In the genomic region with DNA sequence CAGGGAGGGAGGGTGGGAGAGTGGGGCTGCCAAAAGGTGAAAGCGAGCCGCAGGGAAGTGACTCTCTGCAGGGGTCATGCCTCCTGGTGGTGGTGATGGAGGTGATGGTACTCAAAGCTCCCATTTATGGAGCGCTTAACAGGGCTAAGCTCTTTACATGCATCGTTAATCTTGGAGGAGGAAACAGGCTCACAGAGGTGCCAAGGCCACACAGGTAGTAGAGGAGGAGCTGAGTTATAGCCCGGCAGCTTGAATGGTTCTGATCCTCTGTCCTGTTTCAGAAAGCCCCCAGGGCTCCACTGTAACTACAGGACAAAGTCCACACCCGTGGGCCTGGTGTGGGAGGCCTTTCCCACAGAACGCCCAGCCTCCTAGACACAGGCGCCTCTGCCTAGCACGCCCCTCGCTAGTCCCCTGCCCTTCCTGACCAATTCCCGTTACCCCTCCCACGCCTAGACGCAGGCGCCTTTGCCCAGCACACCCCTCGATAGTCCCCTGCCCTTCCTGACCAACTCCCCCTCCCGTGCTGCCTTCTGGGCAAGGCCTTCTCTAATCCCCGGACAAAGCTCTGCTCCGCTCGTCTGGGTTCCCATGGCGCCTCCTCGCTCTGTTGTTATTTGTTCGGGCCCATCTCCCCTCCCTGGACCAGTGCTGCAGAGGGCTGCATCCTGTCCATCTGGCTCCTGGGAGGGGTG, we compare ENCODE assay signal across 9 cellular contexts. TPM values are rescaled to one million over a fixed set of nuclear protein-coding genes. Genes with fewer than 3 reads are reported as not detected.
DNase-seq lines count a peak whose midpoint lies in the region; ATAC-seq and TF ChIP-seq lines count a peak whose summit lies in the region.
"Had no signal": no experiment of that assay in that cellular context is flagged by ENCODE, and none has a peak within 500 bp of the region (broad histone marks: within the 10 kb centered on the region; RNA-seq: fewer than 3 reads in every experiment).

No MANE protein-coding gene starts in this region.

- 10 to 51% methylated on average over 2 to 18 of the region's 22 CpGs for WGBS in gastroesophageal sphincter (ENCODE audit: low coverage in 1 of 2), 2 donors

- H3K36me3 Mint-ChIP-seq in activated CD8-positive, alpha-beta memory T cell treated with anti-CD3 and anti-CD28 coated beads, Interleukin-2, amount 10 ng/mL, durations not matched to agents 7 days and 5 days = no peaks in the 10 kb centered on the region
- H3K36me3 Mint-ChIP-seq in glutamatergic neuron (ENCODE audit: unreplicated experiment) = no peaks in the 10 kb centered on the region

- no peaks in the 10 kb centered on the region for H3K9me3 ChIP-seq in gastroesophageal sphincter

- peaks cover 41% of the 10 kb centered on the region for H3K4me1 Mint-ChIP-seq in activated CD8-positive, alpha-beta memory T cell treated with anti-CD3 and anti-CD28 coated beads, Interleukin-2, amount 10 ng/mL, durations not matched to agents 7 days and 5 days
- peaks cover 47% of the 10 kb centered on the region for H3K4me1 Mint-ChIP-seq in glutamatergic neuron (ENCODE audit: low read depth, unreplicated experiment)

- no peaks in the 10 kb centered on the region for H3K27me3 Mint-ChIP-seq in activated CD8-positive, alpha-beta memory T cell treated with anti-CD3 and anti-CD28 coated beads, Interleukin-2, amount 10 ng/mL, durations not matched to agents 7 days and 5 days
- peaks cover 12% of the 10 kb centered on the region for H3K27me3 Mint-ChIP-seq in glutamatergic neuron (ENCODE audit: unreplicated experiment)

- ATAC-seq in activated CD8-positive, alpha-beta memory T cell treated with anti-CD3 and anti-CD28 coated beads, Interleukin-2, amount 10 ng/mL, durations not matched to agents 7 days and 5 days = peak; percentile 24
- no peak for ATAC-seq in gastroesophageal sphincter

- TF ChIP-seq CTCF in glutamatergic neuron (IDR thresholded peaks at IDR 0.05; ENCODE audit: partially characterized antibody, unreplicated experiment) = no peak
- TF ChIP-seq CTCF in gastroesophageal sphincter (IDR thresholded peaks at IDR 0.05) = no peak
- no peak for TF ChIP-seq CTCF in GM20000 (IDR thresholded peaks at IDR 0.05; ENCODE audit: extremely low read depth, missing control alignments)

- peaks cover 0 to 56% (median 21%) of the 10 kb centered on the region in 3 donors for H3K4me1 ChIP-seq in gastroesophageal sphincter

- H3K4me3 Mint-ChIP-seq in activated CD8-positive, alpha-beta memory T cell treated with anti-CD3 and anti-CD28 coated beads, Interleukin-2, amount 10 ng/mL, durations not matched to agents 7 days and 5 days = peak overlapping the region; percentile 11
- H3K4me3 Mint-ChIP-seq in glutamatergic neuron (ENCODE audit: unreplicated experiment) = peak overlapping the region; percentile 17
- H3K4me3 Mint-ChIP-seq: HFFc6 had no signal

- H3K9me3 Mint-ChIP-seq in activated CD8-positive, alpha-beta memory T cell treated with anti-CD3 and anti-CD28 coated beads, Interleukin-2, amount 10 ng/mL, durations not matched to agents 7 days and 5 days (ENCODE audit: low read depth) = no peaks in the 10 kb centered on the region
- peaks cover 13% of the 10 kb centered on the region for H3K9me3 Mint-ChIP-seq in glutamatergic neuron (ENCODE audit: unreplicated experiment)
- H3K9me3 Mint-ChIP-seq: HFFc6 had no signal

- no peak overlapping the region for H3K27ac Mint-ChIP-seq in activated CD8-positive, alpha-beta memory T cell treated with anti-CD3 and anti-CD28 coated beads, Interleukin-2, amount 10 ng/mL, durations not matched to agents 7 days and 5 days
- H3K27ac Mint-ChIP-seq in glutamatergic neuron (ENCODE audit: unreplicated experiment) = peak overlapping the region; percentile 88
- H3K27ac Mint-ChIP-seq: HFFc6 had no signal

- peak overlapping the region in 1 of 2 donors; percentile 23 for H3K4me3 ChIP-seq in gastroesophageal sphincter

- H3K27me3 ChIP-seq in gastroesophageal sphincter = no peaks in the 10 kb centered on the region

- CTCF ChIA-PET in activated CD8-positive, alpha-beta memory T cell treated with anti-CD3 and anti-CD28 coated beads, Interleukin-2, amount 10 ng/mL, durations not matched to agents 7 days and 5 days (lab: Charles Lee) = interaction anchor here (0.6 to 3.1 kb wide), 12 partner anchors 10 to 87 kb away, joined by 3 to 14 read pairs (median 3); partner anchors contain the start of genes CLASRP, PPP1R37 and TRAPPC6A

- no peak for DNase-seq in activated CD8-positive, alpha-beta memory T cell treated with anti-CD3 and anti-CD28 coated beads, Interleukin-2, amount 10 ng/mL, durations not matched to agents 7 days and 5 days
- DNase-seq in activated CD8-positive, alpha-beta memory T cell treated with anti-CD3 and anti-CD28 coated beads for 24 hours = no peak
- DNase-seq in NCI-H82 treated with DMSO at 0.1 percent for 48 hours (lab: John Stamatoyannopoulos, UW; ENCODE audit: unreplicated experiment) (peak; percentile 68), glutamatergic neuron (no peak), substantia nigra (lab: John Stamatoyannopoulos, UW) (peak in 6 of 49 donors; percentile 5 to 61 (median 16)), NOMO-1 treated with DMSO at 0.1 percent for 48 hours (lab: John Stamatoyannopoulos, UW; ENCODE audit: unreplicated experiment) (no peak), GM20000 (ENCODE audit: low spot score) (no peak)
- DNase-seq: HFFc6 had no signal

- H3K27ac ChIP-seq in substantia nigra (ENCODE audit: low read depth, low read length, poor library complexity, severe bottlenecking) = peak overlapping the region; percentile 35
- no peak overlapping the region for H3K27ac ChIP-seq in gastroesophageal sphincter

- no peak for TF ChIP-seq POLR2A in gastroesophageal sphincter (IDR thresholded peaks at IDR 0.05)

- H3K36me3 ChIP-seq in gastroesophageal sphincter = no peaks in the 10 kb centered on the region

- TF ChIP-seq EP300 in gastroesophageal sphincter (IDR thresholded peaks at IDR 0.05) = no peak

RNA-seq across cellular contexts. Expression of gene PPP1R37, which starts 10.8 kb away (rescaled TPM):
- 10 to 100 TPM; 18.7 to 30.0 TPM for total RNA-seq in activated CD8-positive, alpha-beta memory T cell treated with anti-CD3 and anti-CD28 coated beads, Interleukin-2, amount 10 ng/mL, durations not matched to agents 7 days and 5 days
- total RNA-seq in glutamatergic neuron (ENCODE audit: unreplicated experiment) (49.5 TPM), gastroesophageal sphincter (10 to 100 TPM; 22.6 to 51.4 (median 24.6) TPM)

RNA-seq across cellular contexts. Expression of gene GEMIN7, which starts 24.7 kb away (rescaled TPM):
- total RNA-seq in activated CD8-positive, alpha-beta memory T cell treated with anti-CD3 and anti-CD28 coated beads, Interleukin-2, amount 10 ng/mL, durations not matched to agents 7 days and 5 days = 10 to 100 TPM; 26.2 to 34.4 TPM
- total RNA-seq in glutamatergic neuron (ENCODE audit: unreplicated experiment) = 49.1 TPM
- total RNA-seq in gastroesophageal sphincter = 10 to 100 TPM in 3 of 4 donors, 1 to 10 TPM in 1; 6.4 to 17.6 (median 14.8) TPM

RNA-seq across cellular contexts. Expression of gene ZNF296, which starts 27.5 kb away (rescaled TPM):
- total RNA-seq in activated CD8-positive, alpha-beta memory T cell treated with anti-CD3 and anti-CD28 coated beads, Interleukin-2, amount 10 ng/mL, durations not matched to agents 7 days and 5 days = 1 to 10 TPM; 5.3 to 9.5 TPM
- total RNA-seq in glutamatergic neuron (ENCODE audit: unreplicated experiment) = 6.3 TPM
- total RNA-seq in gastroesophageal sphincter = under 1 TPM in 1 of 4 donors, not detected in 3; 0.50 TPM

RNA-seq across cellular contexts. Expression of gene NKPD1, which starts 57.0 kb away (rescaled TPM):
- total RNA-seq in activated CD8-positive, alpha-beta memory T cell treated with anti-CD3 and anti-CD28 coated beads, Interleukin-2, amount 10 ng/mL, durations not matched to agents 7 days and 5 days = under 1 TPM; 0.14 to 0.18 TPM
- total RNA-seq in glutamatergic neuron (ENCODE audit: unreplicated experiment) (1.2 TPM), gastroesophageal sphincter (under 1 TPM in 2 of 4 donors, not detected in 2; 0.16 to 0.39 TPM)
